ENCODE assay signal across 1 cellular context in genomic region chr3:171676600-171677175, GRCh38.
TF ChIP-seq lines count a peak whose summit lies in the region.

No MANE protein-coding gene starts in this region.

TF ChIP-seq in SK-N-SH, 30 proteins besides CTCF, POLR2A, EP300 and RAD21:
- no peak for TF ChIP-seq REST (IDR thresholded peaks at IDR 0.05; ENCODE audit: low read depth, low read length)
- TF ChIP-seq RXRA (IDR thresholded peaks at IDR 0.05; ENCODE audit: borderline replicate concordance, low read depth) = no peak
- TF ChIP-seq SMC3 (IDR thresholded peaks at IDR 0.05; ENCODE audit: low read depth, low read length) = no peak
- no peak for TF ChIP-seq MXI1 (IDR thresholded peaks at IDR 0.05; ENCODE audit: low read depth, low read length)
- no peak for TF ChIP-seq MAX (IDR thresholded peaks at IDR 0.05; ENCODE audit: low read depth)
- no peak for TF ChIP-seq EZH2phosphoT487 (IDR thresholded peaks at IDR 0.05; ENCODE audit: borderline replicate concordance, low read depth)
- no peak for TF ChIP-seq SIN3A (IDR thresholded peaks at IDR 0.05; ENCODE audit: borderline replicate concordance, low read depth, low read length)
- no peak for TF ChIP-seq GATA2 (CRISPR knock-in tag; IDR thresholded peaks at IDR 0.05)
- no peak for TF ChIP-seq RFX5 (IDR thresholded peaks at IDR 0.05; ENCODE audit: low read length)
- no peak for TF ChIP-seq TAF1 (IDR thresholded peaks at IDR 0.05; ENCODE audit: borderline replicate concordance, low read depth, low read length)
- no peak for TF ChIP-seq ELF1 (IDR thresholded peaks at IDR 0.05)
- no peak for TF ChIP-seq NFIC (IDR thresholded peaks at IDR 0.05; ENCODE audit: borderline replicate concordance)
